8 cellular contexts compared by ENCODE assay signal in genomic region chr20:4811661-4812181, GRCh38. TPM values are rescaled to one million over a fixed set of nuclear protein-coding genes. Genes with fewer than 3 reads are reported as not detected.
DNase-seq lines count a peak whose midpoint lies in the region; ATAC-seq and TF ChIP-seq lines count a peak whose summit lies in the region.

No MANE protein-coding gene starts in this region.

- H3K4me3 ChIP-seq in BLaER1 (peak overlapping the region; percentile 60), Peyer's patch (no peak overlapping the region), MG63 (no peak overlapping the region)

- peak overlapping the region; percentile 93 for H3K4me3 Mint-ChIP-seq in activated naive CD4-positive, alpha-beta T cell treated with anti-CD3 and anti-CD28 coated beads for 36 hours
- H3K4me3 Mint-ChIP-seq in memory B cell: peak overlapping the region; percentile 89

- H3K27ac ChIP-seq in BLaER1 (peak overlapping the region; percentile 95), Peyer's patch (peak overlapping the region; percentile 84 to 95 (median 84))

- peaks cover 14% of the 10 kb centered on the region for H3K36me3 Mint-ChIP-seq in activated naive CD4-positive, alpha-beta T cell treated with anti-CD3 and anti-CD28 coated beads for 36 hours (ENCODE audit: low read depth)
- H3K36me3 Mint-ChIP-seq in memory B cell: peaks cover 16% of the 10 kb centered on the region

- H3K4me1 ChIP-seq in BLaER1 (peaks cover 91% of the 10 kb centered on the region), Peyer's patch (peaks cover 0 to 55% (median 43%) of the 10 kb centered on the region in 4 donors)

- TF ChIP-seq CTCF in Peyer's patch (IDR thresholded peaks at IDR 0.05): no peak

- intact Hi-C loops in activated naive CD4-positive, alpha-beta T cell treated with anti-CD3 and anti-CD28 coated beads for 36 hours (cut with micrococcal nuclease): loop anchor here (5.0 kb wide), 1 partner anchor 1339 kb away; the partner anchor contains the start of gene ATRN

- H3K4me1 Mint-ChIP-seq in activated naive CD4-positive, alpha-beta T cell treated with anti-CD3 and anti-CD28 coated beads for 36 hours (ENCODE audit: low read depth): peaks cover 73% of the 10 kb centered on the region
- H3K4me1 Mint-ChIP-seq in memory B cell: peaks cover 72% of the 10 kb centered on the region

- no peak for TF ChIP-seq POLR2A in Peyer's patch (IDR thresholded peaks at IDR 0.05)

- ATAC-seq in memory B cell (ENCODE audit: low read depth): peak; percentile 28
- ATAC-seq in GM18873 (IDR thresholded peaks at IDR 0.05; ENCODE audit: low FRiP score, unreplicated experiment): no peak

- CTCF ChIA-PET in activated naive CD4-positive, alpha-beta T cell treated with anti-CD3 and anti-CD28 coated beads for 36 hours (lab: Charles Lee): interaction anchor here (0.7 to 1.2 kb wide), 2 partner anchors 71 to 144 kb away, joined by 3 read pairs; no protein-coding TSS in a partner anchor

- H3K4me2 ChIP-seq in BLaER1: peak overlapping the region; percentile 97

- peaks cover 70% of the 10 kb centered on the region for H4K20me1 ChIP-seq in BLaER1

- peak overlapping the region; percentile 77 for H3K9ac ChIP-seq in BLaER1

- peak overlapping the region; percentile 98 for H3K27ac Mint-ChIP-seq in activated naive CD4-positive, alpha-beta T cell treated with anti-CD3 and anti-CD28 coated beads for 36 hours
- H3K27ac Mint-ChIP-seq in memory B cell: peak overlapping the region; percentile 100

- H3K27me3 ChIP-seq in BLaER1 (no peaks in the 10 kb centered on the region), Peyer's patch (no peaks in the 10 kb centered on the region), MG63 (no peaks in the 10 kb centered on the region)

- H3K9me3 ChIP-seq in BLaER1: no peaks in the 10 kb centered on the region
- no peaks in the 10 kb centered on the region for H3K9me3 ChIP-seq in Peyer's patch
- H3K9me3 ChIP-seq in MG63: no peaks in the 10 kb centered on the region

- H3K9me3 Mint-ChIP-seq in activated naive CD4-positive, alpha-beta T cell treated with anti-CD3 and anti-CD28 coated beads for 36 hours: no peaks in the 10 kb centered on the region
- H3K9me3 Mint-ChIP-seq in memory B cell: peaks cover 2% of the 10 kb centered on the region

- DNase-seq in Peyer's patch: peak in 2 of 3 donors; percentile 87 to 91
- DNase-seq in activated naive CD4-positive, alpha-beta T cell treated with anti-CD3 and anti-CD28 coated beads for 36 hours: peak; percentile 70
- peak; percentile 58 to 67 for DNase-seq in memory B cell (ENCODE audit: low spot score in 2 of 2)
- DNase-seq in NCI-H446 (lab: John Stamatoyannopoulos, UW): no peak
- DNase-seq in MG63: no peak
- no peak for DNase-seq in DMS114 treated with DMSO at 0.1 percent for 48 hours (lab: John Stamatoyannopoulos, UW; ENCODE audit: unreplicated experiment)

- no peaks in the 10 kb centered on the region for H3K27me3 Mint-ChIP-seq in activated naive CD4-positive, alpha-beta T cell treated with anti-CD3 and anti-CD28 coated beads for 36 hours (ENCODE audit: low read depth)
- H3K27me3 Mint-ChIP-seq in memory B cell: no peaks in the 10 kb centered on the region

- H3K36me3 ChIP-seq in BLaER1: peaks cover 17% of the 10 kb centered on the region; the same call in 1 of the 2 replicates
- no peaks in the 10 kb centered on the region for H3K36me3 ChIP-seq in Peyer's patch
- no peaks in the 10 kb centered on the region for H3K36me3 ChIP-seq in MG63

RNA-seq across cellular contexts. Expression of gene RASSF2, which starts 11.7 kb away (rescaled TPM):
- total RNA-seq in Peyer's patch: 10 to 100 TPM in 1 of 4 donors, 1 to 10 TPM in 3; 2.8 to 39.6 (median 5.2) TPM
- 10 to 100 TPM; 26.7 to 27.9 TPM for total RNA-seq in activated naive CD4-positive, alpha-beta T cell treated with anti-CD3 and anti-CD28 coated beads for 36 hours
- total RNA-seq in MG63 (2014; rRNA removed; shearing (Covaris generic); ENCODE audit: low replicate concordance): 6.2 and 6.3 TPM in 2 replicates

Comparison
In these comparisons a context has a peak if more than half of its experiments do, and no peak if none do; other contexts are left out.
1. DNase-seq: peak in Peyer's patch (2 of 3), activated naive CD4-positive, alpha-beta T cell treated with anti-CD3 and anti-CD28 coated beads for 36 hours (single experiment) and memory B cell (2 of 2); none in NCI-H446 (0 of 2), MG63 (single experiment) and DMS114 treated with DMSO at 0.1 percent for 48 hours (single experiment).